9 cellular contexts compared by ENCODE assay signal in genomic region chr9:91047529-91047928, GRCh38.
A peak's percentile ranks its signal among the peaks of the same experiment; 100 is the strongest.
DNase-seq lines count a peak whose midpoint lies in the region; ATAC-seq, FAIRE-seq and TF ChIP-seq lines count a peak whose summit lies in the region.
"Had no signal": no experiment of that assay in that cellular context is flagged by ENCODE, and none has a peak within 500 bp of the region (broad histone marks: within the 10 kb centered on the region; RNA-seq: fewer than 3 reads in every experiment).

No MANE protein-coding gene starts in this region.

- no peak for TF ChIP-seq POLR2A in HCT116 (IDR thresholded peaks at IDR 0.05; ENCODE audit: borderline replicate concordance, extremely low read depth, insufficient read depth, insufficient read length)

- H3K27ac Mint-ChIP-seq in central memory CD8-positive, alpha-beta T cell (ENCODE audit: low read depth) = no peak overlapping the region

- no peaks in the 10 kb centered on the region for H3K79me2 ChIP-seq in HCT116 (ENCODE audit: insufficient read depth, low read length)

- no peak for FAIRE-seq in pancreas (lab: Jason Lieb, UNC)
- FAIRE-seq: HepG2 had no signal

- H3K4me3 ChIP-seq in HCT116 (replicated peaks in 1 of 2; ENCODE audit: low read depth in 1 of 2, low read length in 2 of 2) = no peak overlapping the region
- H3K4me3 ChIP-seq in pancreas = no peak overlapping the region
- no peak overlapping the region for H3K4me3 ChIP-seq in HAP-1

- H3K4me1 ChIP-seq in HCT116 (ENCODE audit: control insufficient read depth in 1 of 2, insufficient read depth in 2 of 2, low read length in 2 of 2) (peaks cover 2 to 11% of the 10 kb centered on the region in 2 experiments; a peak in 1 of 4 replicates), pancreas (no peaks in the 10 kb centered on the region), HAP-1 (no peaks in the 10 kb centered on the region)

- H2AFZ ChIP-seq in HCT116 (ENCODE audit: low read depth, low read length, poor library complexity, severe bottlenecking) = peak overlapping the region; percentile 79

- H3K27me3 Mint-ChIP-seq in central memory CD8-positive, alpha-beta T cell = peaks cover 25% of the 10 kb centered on the region

- no peak overlapping the region for H3K9ac ChIP-seq in HCT116 (ENCODE audit: low read length)

- no peaks in the 10 kb centered on the region for H3K27me3 ChIP-seq in HCT116 (ENCODE audit: insufficient read depth, low read length)
- H3K27me3 ChIP-seq in pancreas = no peaks in the 10 kb centered on the region
- H3K27me3 ChIP-seq in HAP-1 (ENCODE audit: low read depth) = peaks cover 9% of the 10 kb centered on the region; the same call in 1 of the 2 replicates

- POLR2A ChIA-PET in HCT116 (lab: Charles Lee) = no interaction called here

- H3K4me2 ChIP-seq in HCT116 (ENCODE audit: low read length) = peak overlapping the region; percentile 41

- no peaks in the 10 kb centered on the region for H4K20me1 ChIP-seq in HCT116 (ENCODE audit: insufficient read depth)

- H3K9me3 ChIP-seq in HCT116 (ENCODE audit: control insufficient read depth in 1 of 2, insufficient read depth in 1 of 2, low read depth in 1 of 2, low read length in 2 of 2) (no peaks in the 10 kb centered on the region), pancreas (no peaks in the 10 kb centered on the region), HAP-1 (no peaks in the 10 kb centered on the region)

- no TSS peak for BruUV-seq in HCT116 (replicated peaks; lab: Mats Ljungman, UMichigan)

- no peak for TF ChIP-seq RAD21 in HCT116 (IDR thresholded peaks at IDR 0.05; ENCODE audit: low read depth)

- no peaks in the 10 kb centered on the region for H3K36me3 Mint-ChIP-seq in central memory CD8-positive, alpha-beta T cell (ENCODE audit: insufficient read depth)

- ATAC-seq in HCT116 (no peak), pancreas (no peak), GM18511 (IDR thresholded peaks at IDR 0.05; ENCODE audit: unreplicated experiment) (no peak)
- peak; percentile 81 for ATAC-seq in central memory CD8-positive, alpha-beta T cell (replicated peaks; ENCODE audit: extremely low read depth, poor library complexity, severe bottlenecking)
- ATAC-seq: HepG2 had no signal

- peaks cover 16% of the 10 kb centered on the region for H3K4me1 Mint-ChIP-seq in central memory CD8-positive, alpha-beta T cell

- H3K36me3 ChIP-seq in HCT116 (ENCODE audit: control insufficient read depth in 1 of 2, insufficient read depth in 2 of 2, low read length in 2 of 2) (no peaks in the 10 kb centered on the region), pancreas (no peaks in the 10 kb centered on the region), HAP-1 (replicated peaks) (no peaks in the 10 kb centered on the region)

- peak overlapping the region; percentile 51 for H3K4me3 Mint-ChIP-seq in central memory CD8-positive, alpha-beta T cell

- TF ChIP-seq CTCF in HCT116 (IDR thresholded peaks at IDR 0.05 in 2 of 3, conservative IDR thresholded peaks at IDR 0.05 in 1 of 3; ENCODE audit: borderline replicate concordance in 1 of 3, insufficient read depth in 1 of 3, low read depth in 2 of 3, low read length in 2 of 3) (no peak), pancreas (IDR thresholded peaks at IDR 0.05) (no peak)

- DNase-seq in HCT116 (ENCODE audit: low read depth, low spot score) (no peak), T-helper 22 cell (ENCODE audit: low read depth) (peak; percentile 11), pancreas (no peak), NCI-H1105 treated with DMSO at 0.1 percent for 48 hours (lab: John Stamatoyannopoulos, UW) (no peak), HAP-1 (ENCODE audit: low spot score in 2 of 2) (no peak)
- no peak for DNase-seq in central memory CD8-positive, alpha-beta T cell (ENCODE audit: low spot score in 2 of 2)
- DNase-seq in stimulated activated CD4-positive, alpha-beta T cell treated with anti-CD3 and anti-CD28 coated beads, Interleukin-2, amount 100 ng/mL, for 4 hours (ENCODE audit: low read depth) = peak; percentile 33

- 43 to 60% methylated on average over 5 of the region's 5 CpGs for WGBS in pancreas, 2 donors

- H3K9me3 Mint-ChIP-seq in central memory CD8-positive, alpha-beta T cell = no peaks in the 10 kb centered on the region

- H3K9me2 ChIP-seq in HCT116 (ENCODE audit: insufficient read depth) = no peaks in the 10 kb centered on the region

- RAD21 ChIA-PET in HCT116 (lab: Charles Lee; ENCODE audit: low non-redundant PET in 1 of 2, low total read pairs in 2 of 2, uncharacterized antibody in 2 of 2, unreplicated experiment in 2 of 2) = no interaction called here

- intact Hi-C loops in HCT116 (cut with micrococcal nuclease) = no loop called here
- intact Hi-C loops in pancreas (cut with DNase I) = no loop called here

- CTCF ChIA-PET in HCT116 (lab: Charles Lee) = no interaction called here

- in situ Hi-C loops in HAP-1 (cut with MboI; ENCODE audit: low sequenced_read_pairs) = no loop called here

- no peak overlapping the region for H3K27ac ChIP-seq in HCT116 (ENCODE audit: low read depth, low read length)
- H3K27ac ChIP-seq in pancreas = no peak overlapping the region

TF ChIP-seq in HCT116, 20 proteins besides CTCF, POLR2A, EP300 and RAD21:
- TF ChIP-seq JUND (IDR thresholded peaks at IDR 0.05) = no peak
- TF ChIP-seq MAX (IDR thresholded peaks at IDR 0.05) = no peak
- TF ChIP-seq POLR2AphosphoS5 (IDR thresholded peaks at IDR 0.05; ENCODE audit: low read depth, low read length) = no peak
- TF ChIP-seq SIN3A (IDR thresholded peaks at IDR 0.05; ENCODE audit: low read depth) = no peak
- TF ChIP-seq SRF (IDR thresholded peaks at IDR 0.05; ENCODE audit: low read depth) = no peak
- no peak for TF ChIP-seq TCF7L2 (IDR thresholded peaks at IDR 0.05; ENCODE audit: borderline replicate concordance, extremely low read depth, insufficient read depth, insufficient read length)
- no peak for TF ChIP-seq FOSL1 (IDR thresholded peaks at IDR 0.05; ENCODE audit: low read depth)
- TF ChIP-seq EZH2phosphoT487 (IDR thresholded peaks at IDR 0.05; ENCODE audit: borderline replicate concordance) = no peak
- TF ChIP-seq ZFX (IDR thresholded peaks at IDR 0.05) = no peak
- no peak for TF ChIP-seq YY1 (IDR thresholded peaks at IDR 0.05; ENCODE audit: extremely low read depth, insufficient replicate concordance, low read depth, low read length)

Comparison
In these comparisons a context has a peak if more than half of its experiments do, and no peak if none do; other contexts are left out.
1. DNase-seq: peak in T-helper 22 cell (single experiment) and stimulated activated CD4-positive, alpha-beta T cell treated with anti-CD3 and anti-CD28 coated beads, Interleukin-2, amount 100 ng/mL, for 4 hours (single experiment); none in HCT116 (single experiment), central memory CD8-positive, alpha-beta T cell (0 of 2), pancreas (0 of 6), NCI-H1105 treated with DMSO at 0.1 percent for 48 hours (single experiment) and HAP-1 (0 of 2).